Comparison of ENCODE assay signal across 22 cellular contexts in the genomic region with DNA sequence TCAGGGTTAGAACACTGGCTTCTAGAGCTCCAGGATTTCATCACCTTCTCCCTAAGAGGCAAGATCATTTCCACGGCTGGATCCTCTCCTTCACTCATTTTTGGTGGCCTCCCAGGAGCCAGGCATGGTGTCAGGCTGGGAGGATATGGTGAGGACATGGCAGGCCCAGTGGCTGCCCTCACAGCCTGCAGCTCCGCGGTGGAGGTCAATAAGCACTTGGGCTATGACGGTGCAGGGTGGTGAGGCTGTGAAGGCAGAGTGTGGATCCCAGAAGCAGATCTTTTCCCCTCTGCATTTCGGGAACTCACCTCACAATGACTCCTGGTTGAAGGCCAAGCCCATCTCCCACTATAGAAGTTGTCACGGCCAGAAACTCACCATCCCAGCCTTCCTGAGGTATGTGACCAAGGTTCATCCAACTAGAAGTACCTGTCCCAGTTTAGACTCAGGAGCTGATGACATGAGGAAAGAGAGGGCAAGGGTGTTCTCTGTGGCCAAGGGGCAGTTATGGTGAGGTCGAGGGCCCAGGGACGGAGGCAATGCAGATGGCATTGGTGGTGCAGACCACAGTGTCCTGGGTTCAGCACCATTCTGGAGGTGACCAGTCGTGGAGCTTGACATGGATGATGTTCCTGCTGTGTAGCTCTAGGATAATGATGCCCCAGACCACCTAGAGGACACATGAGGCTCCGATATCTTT.
"Had no signal": no experiment of that assay in that cellular context is flagged by ENCODE, and none has a peak within 500 bp of the region (broad histone marks: within the 10 kb centered on the region; RNA-seq: fewer than 3 reads in every experiment).

No MANE protein-coding gene starts in this region.

- H3K27ac Mint-ChIP-seq: endodermal cell; natural killer cell treated with Interleukin-12 subunit alpha and Interleukin-12 subunit beta and Interleukin-15 and Interleukin-18, amount 100 ng/mL, for 72 hours; progenitor cell of endocrine pancreas; type B pancreatic cell had no signal

- H3K9me3 Mint-ChIP-seq: endodermal cell; natural killer cell treated with Interleukin-12 subunit alpha and Interleukin-12 subunit beta and Interleukin-15 and Interleukin-18, amount 100 ng/mL, for 72 hours; neural progenitor cell; type B pancreatic cell had no signal

- H3K36me3 Mint-ChIP-seq: natural killer cell treated with Interleukin-12 subunit alpha and Interleukin-12 subunit beta and Interleukin-15 and Interleukin-18, amount 100 ng/mL, for 72 hours; neural progenitor cell; type B pancreatic cell had no signal

- H3K27me3 Mint-ChIP-seq: type B pancreatic cell had no signal

- ATAC-seq: heart left ventricle, pancreas, right cardiac atrium had no signal

- H3K4me3 Mint-ChIP-seq: endodermal cell; natural killer cell treated with Interleukin-12 subunit alpha and Interleukin-12 subunit beta and Interleukin-15 and Interleukin-18, amount 100 ng/mL, for 72 hours; neural progenitor cell; type B pancreatic cell had no signal

- FAIRE-seq: endothelial cell of umbilical vein, frontal cortex, islet of Langerhans, pancreas, small intestine had no signal

- DNase-seq: dermis blood vessel endothelial cell; effector CD4-positive, alpha-beta T cell; endodermal cell; heart left ventricle; hippocampal formation; kidney glomerular epithelial cell; midbrain; occipital lobe; pancreas; right cardiac atrium; small intestine; stimulated activated CD4-positive, alpha-beta T cell treated with anti-CD3 and anti-CD28 coated beads, Interleukin-12 subunit alpha, Interleukin-12 subunit beta, amount 100 ng/mL, for 4 hours; stimulated activated naive CD4-positive, alpha-beta T cell treated with Interleukin-2 at 50 U/mL for 16 hours; thyroid gland; uterus had no signal
